7 cellular contexts compared by ENCODE assay signal in genomic region chr19:2476451-2477140, GRCh38. TPM values are rescaled to one million over a fixed set of nuclear protein-coding genes. Genes with fewer than 3 reads are reported as not detected.
A peak's percentile ranks its signal among the peaks of the same experiment; 100 is the strongest.
DNase-seq lines count a peak whose midpoint lies in the region; ATAC-seq, FAIRE-seq and TF ChIP-seq lines count a peak whose summit lies in the region.

No MANE protein-coding gene starts in this region.

- H4K20me1 ChIP-seq in HepG2 (ENCODE audit: insufficient read depth, low read length): peaks cover 28% of the 10 kb centered on the region; the same call in 1 of the 2 replicates

- no peak overlapping the region for H2AFZ ChIP-seq in HepG2 (ENCODE audit: low read length)

- no peaks in the 10 kb centered on the region for H3K9me3 ChIP-seq in HepG2 (ENCODE audit: low read length)

- TF ChIP-seq POLR2A in HepG2 (IDR thresholded peaks at IDR 0.05; ENCODE audit: insufficient read depth in 1 of 2, low read depth in 2 of 2, low read length in 2 of 2): no peak

- TF ChIP-seq CTCF in HepG2 (CRISPR knock-in tag; IDR thresholded peaks at IDR 0.05): 0 out of 2 replicates have a peak, but pooled peaks have one; percentile 1

- H3K4me2 ChIP-seq in HepG2 (ENCODE audit: low read depth, low read length): peak overlapping the region; percentile 81

- TF ChIP-seq EP300 in HepG2 (IDR thresholded peaks at IDR 0.05; ENCODE audit: low read depth in 2 of 2, low read length in 2 of 2) (no peak), HepG2 (CRISPR knock-in tag; IDR thresholded peaks at IDR 0.05; ENCODE audit: borderline replicate concordance) (no peak)

- BruUV-seq in HepG2 (replicated peaks; lab: Mats Ljungman, UMichigan): TSS peak; percentile 95

- in situ Hi-C loops in HepG2 (cut with HindIII; ENCODE audit: extremely low pct_ligation_motif_present, low pct_unique_long_range_greater_than_20kb): loop anchor here (5.0 kb wide), 2 partner anchors 66 to 136 kb away; no protein-coding TSS in a partner anchor

- peak; percentile 46 to 65 (median 57) for DNase-seq in activated CD4-positive, CD25-positive, alpha-beta regulatory T cell (lab: John Stamatoyannopoulos, UW)
- peak; percentile 62 for DNase-seq in central memory CD4-positive, alpha-beta T cell
- DNase-seq in HepG2 (ENCODE audit: low spot score): no peak
- DNase-seq in stimulated activated CD4-positive, alpha-beta T cell treated with anti-CD3 and anti-CD28 coated beads, TNF-alpha, amount 100 ng/mL, for 4 hours (ENCODE audit: low read depth in 3 of 3): peak in 2 of 3 experiments; percentile 52 to 56

- WGBS in HepG2 (ENCODE audit: low lambda C conversion rate): under 1% methylated on average over 13 of the region's 42 CpGs

- peaks cover 14% of the 10 kb centered on the region for H3K79me2 ChIP-seq in HepG2 (ENCODE audit: insufficient read depth, low read length)

- H3K27ac ChIP-seq in HepG2 (ENCODE audit: extremely low read length, insufficient read depth, low read length): peak overlapping the region; percentile 56

- POLR2A ChIA-PET in HepG2 (lab: Yijun Ruan, JAX): interaction anchor here (0.7 to 5.9 kb wide), 59 partner anchors 9 to 601 kb away, joined by 3 to 199 read pairs (median 9); partner anchors contain the start of genes LMNB2, TIMM13, ZNF556 and ZNF57

- FAIRE-seq in HepG2 (lab: Jason Lieb, UNC): no peak

- CTCF ChIA-PET in HepG2 (lab: Yijun Ruan, JAX; ENCODE audit: low intra/inter-chr PET ratio, low total read pairs): no interaction called here

- ATAC-seq in GM19023 (IDR thresholded peaks at IDR 0.05; ENCODE audit: unreplicated experiment): peak; percentile 5
- peak; percentile 1 for ATAC-seq in HG03565 (IDR thresholded peaks at IDR 0.05; ENCODE audit: unreplicated experiment)
- ATAC-seq in HepG2: peak; percentile 17
- ATAC-seq in GM21786 (IDR thresholded peaks at IDR 0.05; ENCODE audit: unreplicated experiment): no peak

- intact Hi-C loops in HepG2 (cut with micrococcal nuclease; ENCODE audit: unreplicated experiment): loop anchor here (5.0 kb wide), 2 partner anchors 51 to 66 kb away; no protein-coding TSS in a partner anchor

- peaks cover 33% of the 10 kb centered on the region for H3K4me1 ChIP-seq in HepG2 (ENCODE audit: insufficient read depth, low read length)

- peak overlapping the region; percentile 91 for H3K9ac ChIP-seq in HepG2 (ENCODE audit: insufficient read depth, low read depth, low read length)

- H3K27me3 ChIP-seq in HepG2 (ENCODE audit: control insufficient read depth in 1 of 2, insufficient read depth in 2 of 2, low read length in 2 of 2): no peaks in the 10 kb centered on the region; a peak in 2 of 5 replicates

- peak overlapping the region; percentile 92 to 100 (median 98) for H3K4me3 ChIP-seq in HepG2 (replicated peaks in 1 of 3; ENCODE audit: insufficient read depth in 1 of 3, low read depth in 2 of 3, low read length in 3 of 3)

- TF ChIP-seq RAD21 in HepG2 (CRISPR knock-in tag; IDR thresholded peaks at IDR 0.05): no peak

- H3K36me3 ChIP-seq in HepG2 (replicated peaks in 1 of 2; ENCODE audit: control insufficient read depth in 1 of 2, insufficient read depth in 2 of 2, low read length in 2 of 2): no peaks in the 10 kb centered on the region; a peak in 1 of 5 replicates

TF ChIP-seq in HepG2, 621 proteins besides CTCF, POLR2A, EP300 and RAD21 (continues in another document):
- peak; percentile 38; the same call in 1 of the 2 replicates for TF ChIP-seq NAIF1 (CRISPR knock-in tag; IDR thresholded peaks at IDR 0.05; ENCODE audit: borderline replicate concordance)
- TF ChIP-seq ZFX (CRISPR knock-in tag; IDR thresholded peaks at IDR 0.05; ENCODE audit: low read depth): peak; percentile 11; the same call in 1 of the 2 replicates
- TF ChIP-seq NRL (CRISPR knock-in tag; IDR thresholded peaks at IDR 0.05; ENCODE audit: borderline replicate concordance): 0 out of 2 replicates have a peak, but pooled peaks have one; percentile 41
- TF ChIP-seq ZNF431 (CRISPR knock-in tag; IDR thresholded peaks at IDR 0.05; ENCODE audit: borderline replicate concordance, low read depth): 0 out of 2 replicates have a peak, but pooled peaks have one; percentile 18
- TF ChIP-seq, protein P1, sequence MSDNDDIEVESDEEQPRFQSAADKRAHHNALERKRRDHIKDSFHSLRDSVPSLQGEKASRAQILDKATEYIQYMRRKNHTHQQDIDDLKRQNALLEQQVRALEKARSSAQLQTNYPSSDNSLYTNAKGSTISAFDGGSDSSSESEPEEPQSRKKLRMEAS (IDR thresholded peaks at IDR 0.05): 0 out of 2 replicates have a peak, but pooled peaks have one; percentile 21

RNA-seq across cellular contexts. Expression of gene GADD45B, which starts 0.7 kb away (rescaled TPM):
- total RNA-seq in HepG2 (2016; rRNA removed; fragmentation: Illumina TruSeq; extraction: Trizol): 3.2 and 4.6 TPM in 2 replicates
- total RNA-seq in HepG2 (2016; cell fraction: cytosol; rRNA removed; fragmentation: Illumina TruSeq; extraction: Trizol; ENCODE audit: low read depth): 0.71 and 0.91 TPM in 2 replicates
- total RNA-seq in HepG2 (2016; cell fraction: insoluble cytoplasmic fraction; rRNA removed; fragmentation: Illumina TruSeq; extraction: Trizol): 3.2 and 6.0 TPM in 2 replicates
- total RNA-seq in HepG2 (2016; cell fraction: membrane; rRNA removed; fragmentation: Illumina TruSeq; extraction: Trizol): 1.8 TPM in 2 replicates
- 7.3 and 7.6 TPM in 2 replicates for total RNA-seq in HepG2 (2016; cell fraction: nucleus; rRNA removed; fragmentation: Illumina TruSeq; extraction: Trizol)
- polyA plus RNA-seq in HepG2 (2011; rRNA removed): 34.1 and 40.4 TPM in 2 replicates
- polyA plus RNA-seq in HepG2 (2011; cell fraction: cytosol; rRNA removed): 40.0 and 43.7 TPM in 2 replicates
- polyA plus RNA-seq in HepG2 (2011; cell fraction: nucleus; rRNA removed): 66.8 and 77.1 TPM in 2 replicates
- polyA plus RNA-seq in HepG2 (2012): 11.3 and 22.4 TPM in 2 replicates
- polyA plus RNA-seq in HepG2 (2016; cell fraction: cytosol; fragmentation: Illumina TruSeq; extraction: Trizol; ENCODE audit: low read depth): 1.5 and 1.7 TPM in 2 replicates
- 5.5 and 5.8 TPM in 2 replicates for polyA plus RNA-seq in HepG2 (2016; cell fraction: insoluble cytoplasmic fraction; fragmentation: Illumina TruSeq; extraction: Trizol; ENCODE audit: low read depth)
- polyA plus RNA-seq in HepG2 (2016; cell fraction: membrane; fragmentation: Illumina TruSeq; extraction: Trizol; ENCODE audit: low read depth): 2.3 and 2.5 TPM in 2 replicates
- polyA plus RNA-seq in HepG2 (2016; cell fraction: nucleus; fragmentation: Illumina TruSeq; extraction: Trizol; ENCODE audit: insufficient read depth, low read depth): 16.6 and 21.3 TPM in 2 replicates
- 22.5 and 88.0 TPM in 2 replicates for polyA minus RNA-seq in HepG2 (2011; rRNA and poly(A)+ RNA removed; ENCODE audit: low replicate concordance)
- 12.3 and 15.6 TPM in 2 replicates for polyA minus RNA-seq in HepG2 (2011; cell fraction: cytosol; rRNA and poly(A)+ RNA removed)
- polyA minus RNA-seq in HepG2 (2011; cell fraction: nucleus; rRNA and poly(A)+ RNA removed): 35.0 and 45.0 TPM in 2 replicates

RNA-seq across cellular contexts. Expression of gene LMNB2, which starts 19.8 kb away (rescaled TPM):
- 93.6 and 105 TPM in 2 replicates for total RNA-seq in HepG2 (2016; rRNA removed; fragmentation: Illumina TruSeq; extraction: Trizol)
- 8.6 and 9.2 TPM in 2 replicates for total RNA-seq in HepG2 (2016; cell fraction: cytosol; rRNA removed; fragmentation: Illumina TruSeq; extraction: Trizol; ENCODE audit: low read depth)
- 80.4 and 107 TPM in 2 replicates for total RNA-seq in HepG2 (2016; cell fraction: insoluble cytoplasmic fraction; rRNA removed; fragmentation: Illumina TruSeq; extraction: Trizol)
- total RNA-seq in HepG2 (2016; cell fraction: membrane; rRNA removed; fragmentation: Illumina TruSeq; extraction: Trizol): 34.1 and 36.1 TPM in 2 replicates
- total RNA-seq in HepG2 (2016; cell fraction: nucleus; rRNA removed; fragmentation: Illumina TruSeq; extraction: Trizol): 44.6 and 52.0 TPM in 2 replicates
- 77.2 and 89.7 TPM in 2 replicates for polyA plus RNA-seq in HepG2 (2011; rRNA removed)
- polyA plus RNA-seq in HepG2 (2011; cell fraction: cytosol; rRNA removed): 83.5 and 98.7 TPM in 2 replicates
- 75.2 and 87.6 TPM in 2 replicates for polyA plus RNA-seq in HepG2 (2011; cell fraction: nucleus; rRNA removed)
- polyA plus RNA-seq in HepG2 (2012): 40.0 and 41.8 TPM in 2 replicates
- 7.1 and 7.6 TPM in 2 replicates for polyA plus RNA-seq in HepG2 (2016; cell fraction: cytosol; fragmentation: Illumina TruSeq; extraction: Trizol; ENCODE audit: low read depth)
- polyA plus RNA-seq in HepG2 (2016; cell fraction: insoluble cytoplasmic fraction; fragmentation: Illumina TruSeq; extraction: Trizol; ENCODE audit: low read depth): 74.9 and 86.7 TPM in 2 replicates
- 19.0 and 21.3 TPM in 2 replicates for polyA plus RNA-seq in HepG2 (2016; cell fraction: membrane; fragmentation: Illumina TruSeq; extraction: Trizol; ENCODE audit: low read depth)
- polyA plus RNA-seq in HepG2 (2016; cell fraction: nucleus; fragmentation: Illumina TruSeq; extraction: Trizol; ENCODE audit: insufficient read depth, low read depth): 75.4 and 76.1 TPM in 2 replicates
- polyA minus RNA-seq in HepG2 (2011; rRNA and poly(A)+ RNA removed; ENCODE audit: low replicate concordance): 106 and 107 TPM in 2 replicates
- polyA minus RNA-seq in HepG2 (2011; cell fraction: cytosol; rRNA and poly(A)+ RNA removed): 35.3 and 37.2 TPM in 2 replicates
- 14.4 and 16.7 TPM in 2 replicates for polyA minus RNA-seq in HepG2 (2011; cell fraction: nucleus; rRNA and poly(A)+ RNA removed)

RNA-seq across cellular contexts. Expression of gene TIMM13, which starts 49.2 kb away (rescaled TPM):
- total RNA-seq in HepG2 (2016; rRNA removed; fragmentation: Illumina TruSeq; extraction: Trizol): 108 and 116 TPM in 2 replicates
- total RNA-seq in HepG2 (2016; cell fraction: cytosol; rRNA removed; fragmentation: Illumina TruSeq; extraction: Trizol; ENCODE audit: low read depth): 78.9 and 87.4 TPM in 2 replicates
- 115 and 120 TPM in 2 replicates for total RNA-seq in HepG2 (2016; cell fraction: insoluble cytoplasmic fraction; rRNA removed; fragmentation: Illumina TruSeq; extraction: Trizol)
- 123 and 146 TPM in 2 replicates for total RNA-seq in HepG2 (2016; cell fraction: membrane; rRNA removed; fragmentation: Illumina TruSeq; extraction: Trizol)
- total RNA-seq in HepG2 (2016; cell fraction: nucleus; rRNA removed; fragmentation: Illumina TruSeq; extraction: Trizol): 37.3 and 42.3 TPM in 2 replicates
- polyA plus RNA-seq in HepG2 (2011; rRNA removed): 48.4 and 62.5 TPM in 2 replicates
- polyA plus RNA-seq in HepG2 (2011; cell fraction: cytosol; rRNA removed): 60.7 and 102 TPM in 2 replicates
- 41.6 and 44.7 TPM in 2 replicates for polyA plus RNA-seq in HepG2 (2011; cell fraction: nucleus; rRNA removed)
- 50.3 and 65.0 TPM in 2 replicates for polyA plus RNA-seq in HepG2 (2012)
- polyA plus RNA-seq in HepG2 (2016; cell fraction: cytosol; fragmentation: Illumina TruSeq; extraction: Trizol; ENCODE audit: low read depth): 94.9 and 117 TPM in 2 replicates
- 117 and 124 TPM in 2 replicates for polyA plus RNA-seq in HepG2 (2016; cell fraction: insoluble cytoplasmic fraction; fragmentation: Illumina TruSeq; extraction: Trizol; ENCODE audit: low read depth)
- 122 and 128 TPM in 2 replicates for polyA plus RNA-seq in HepG2 (2016; cell fraction: membrane; fragmentation: Illumina TruSeq; extraction: Trizol; ENCODE audit: low read depth)
- 84.2 and 86.9 TPM in 2 replicates for polyA plus RNA-seq in HepG2 (2016; cell fraction: nucleus; fragmentation: Illumina TruSeq; extraction: Trizol; ENCODE audit: insufficient read depth, low read depth)
- polyA minus RNA-seq in HepG2 (2011; rRNA and poly(A)+ RNA removed; ENCODE audit: low replicate concordance): 23.6 and 42.8 TPM in 2 replicates
- 18.8 and 24.2 TPM in 2 replicates for polyA minus RNA-seq in HepG2 (2011; cell fraction: cytosol; rRNA and poly(A)+ RNA removed)
- polyA minus RNA-seq in HepG2 (2011; cell fraction: nucleus; rRNA and poly(A)+ RNA removed): 17.2 and 19.7 TPM in 2 replicates
